20 cellular contexts compared by ENCODE assay signal in genomic region chr3:158314426-158315357, GRCh38.
DNase-seq lines count a peak whose midpoint lies in the region; ATAC-seq, FAIRE-seq and TF ChIP-seq lines count a peak whose summit lies in the region.
"Had no signal": no experiment of that assay in that cellular context is flagged by ENCODE, and none has a peak within 500 bp of the region (broad histone marks: within the 10 kb centered on the region; RNA-seq: fewer than 3 reads in every experiment).

No MANE protein-coding gene starts in this region.

- TF ChIP-seq EP300 in sigmoid colon (IDR thresholded peaks at IDR 0.05) = no peak

- no peaks in the 10 kb centered on the region for H3K36me3 ChIP-seq in sigmoid colon
- H3K36me3 ChIP-seq: HAP-1 had no signal

- no peak for FAIRE-seq in RCC 7860 (lab: Jason Lieb, UNC)

- no peak for TF ChIP-seq POLR2A in sigmoid colon (IDR thresholded peaks at IDR 0.05)

- TF ChIP-seq CTCF in GM20000 (IDR thresholded peaks at IDR 0.05; ENCODE audit: extremely low read depth, missing control alignments) (no peak), progenitor cell of endocrine pancreas (IDR thresholded peaks at IDR 0.05; ENCODE audit: unreplicated experiment) (no peak), sigmoid colon (IDR thresholded peaks at IDR 0.05) (no peak)

- ATAC-seq in GM18861 (IDR thresholded peaks at IDR 0.05; ENCODE audit: unreplicated experiment) (peak; percentile 54), GM21447 (IDR thresholded peaks at IDR 0.05; ENCODE audit: unreplicated experiment) (peak; percentile 58), HG03025 (IDR thresholded peaks at IDR 0.05; ENCODE audit: low FRiP score, unreplicated experiment) (peak; percentile 57), HG03521 (IDR thresholded peaks at IDR 0.05; ENCODE audit: unreplicated experiment) (peak; percentile 75)
- ATAC-seq: foreskin keratinocyte; stimulated activated memory B cell treated with anti-CD40 and anti-IgM and Interleukin-4, amounts not matched to agents 10 μg/mL and 1 μg/mL and 100 μg/mL, for 72 hours had no signal

- no peaks in the 10 kb centered on the region for H3K4me1 ChIP-seq in sigmoid colon
- H3K4me1 ChIP-seq: foreskin keratinocyte, HAP-1, parathyroid adenoma had no signal

- no peaks in the 10 kb centered on the region for H3K27me3 ChIP-seq in sigmoid colon
- H3K27me3 ChIP-seq: foreskin keratinocyte had no signal

- WGBS in sigmoid colon, 2 donors = 93 to 96% methylated on average over 6 of the region's 6 CpGs

- no peaks in the 10 kb centered on the region for H3K9me3 ChIP-seq in sigmoid colon
- H3K9me3 ChIP-seq: Caco-2, HAP-1 had no signal

- no peak overlapping the region for H3K4me3 ChIP-seq in sigmoid colon
- H3K4me3 ChIP-seq: HAP-1, PC-9, skin epidermis had no signal

- no peaks in the 10 kb centered on the region for H3K9me3 Mint-ChIP-seq in progenitor cell of endocrine pancreas (ENCODE audit: low read depth)

- intact Hi-C loops in sigmoid colon (cut with DNase I) = no loop called here

- no peak overlapping the region for H3K4me3 Mint-ChIP-seq in progenitor cell of endocrine pancreas (ENCODE audit: low read depth)
- H3K4me3 Mint-ChIP-seq: stimulated activated memory B cell treated with anti-CD40 and anti-IgM and Interleukin-4, amounts not matched to agents 10 μg/mL and 1 μg/mL and 100 μg/mL, for 72 hours had no signal

- no peaks in the 10 kb centered on the region for H3K4me1 Mint-ChIP-seq in progenitor cell of endocrine pancreas (ENCODE audit: low read depth)
- H3K4me1 Mint-ChIP-seq: stimulated activated memory B cell treated with anti-CD40 and anti-IgM and Interleukin-4, amounts not matched to agents 10 μg/mL and 1 μg/mL and 100 μg/mL, for 72 hours had no signal

- no peaks in the 10 kb centered on the region for H3K27me3 Mint-ChIP-seq in progenitor cell of endocrine pancreas
- H3K27me3 Mint-ChIP-seq: stimulated activated memory B cell treated with anti-CD40 and anti-IgM and Interleukin-4, amounts not matched to agents 10 μg/mL and 1 μg/mL and 100 μg/mL, for 72 hours had no signal

- no peak overlapping the region for H3K27ac Mint-ChIP-seq in progenitor cell of endocrine pancreas
- H3K27ac Mint-ChIP-seq: stimulated activated memory B cell treated with anti-CD40 and anti-IgM and Interleukin-4, amounts not matched to agents 10 μg/mL and 1 μg/mL and 100 μg/mL, for 72 hours had no signal

- H3K27ac ChIP-seq in sigmoid colon = no peak overlapping the region
- H3K27ac ChIP-seq: foreskin keratinocyte, KMS-11, parathyroid adenoma, PC-9, skin epidermis had no signal

- no peaks in the 10 kb centered on the region for H3K36me3 Mint-ChIP-seq in progenitor cell of endocrine pancreas (ENCODE audit: insufficient read depth)

- no peak for DNase-seq in GM20000 (ENCODE audit: low spot score)
- no peak for DNase-seq in progenitor cell of endocrine pancreas (ENCODE audit: low spot score, unreplicated experiment)
- DNase-seq in sigmoid colon = no peak
- no peak for DNase-seq in RCC 7860 (ENCODE audit: low spot score)
- DNase-seq: anterior cingulate cortex, Caco-2, foreskin keratinocyte, GDM1, NCI-H345, PC-9, trophoblast cell had no signal
